Comparison of ENCODE assay signal across 16 cellular contexts in genomic region chr3:182521339-182521738, GRCh38.
DNase-seq lines count a peak whose midpoint lies in the region; ATAC-seq lines count a peak whose summit lies in the region.
"Had no signal": no experiment of that assay in that cellular context is flagged by ENCODE, and none has a peak within 500 bp of the region (broad histone marks: within the 10 kb centered on the region; RNA-seq: fewer than 3 reads in every experiment).

No MANE protein-coding gene starts in this region.

- intact Hi-C loops in Right ventricle myocardium superior (cut with DNase I) = no loop called here
- intact Hi-C loops in activated T-helper 2 cell treated with anti-CD3 and anti-CD28 coated beads, Interferon-gamma antibody, Interleukin-2, Interleukin-4, amounts not matched to agents 10 μg/mL and 5 μg/mL and 100 μg/mL, durations not matched to agents 14 hours and 24 hours and 36 hours (cut with micrococcal nuclease) = no loop called here

- H3K9me3 ChIP-seq in effector memory CD4-positive, alpha-beta T cell (ENCODE audit: control insufficient read depth, low read length) = no peaks in the 10 kb centered on the region

- no peaks in the 10 kb centered on the region for H3K36me3 ChIP-seq in effector memory CD4-positive, alpha-beta T cell (ENCODE audit: control insufficient read depth, insufficient read depth, low read length)

- no peak overlapping the region for H3K4me3 ChIP-seq in effector memory CD4-positive, alpha-beta T cell (ENCODE audit: insufficient read depth, low read depth, low read length, poor library complexity, severe bottlenecking)

- no peaks in the 10 kb centered on the region for H3K4me1 Mint-ChIP-seq in activated T-helper 2 cell treated with anti-CD3 and anti-CD28 coated beads, Interferon-gamma antibody, Interleukin-2, Interleukin-4, amounts not matched to agents 10 μg/mL and 5 μg/mL and 100 μg/mL, durations not matched to agents 14 hours and 24 hours and 36 hours (ENCODE audit: low read depth)
- H3K4me1 Mint-ChIP-seq: IgD-negative memory B cell had no signal

- H3K27ac Mint-ChIP-seq in activated T-helper 2 cell treated with anti-CD3 and anti-CD28 coated beads, Interferon-gamma antibody, Interleukin-2, Interleukin-4, amounts not matched to agents 10 μg/mL and 5 μg/mL and 100 μg/mL, durations not matched to agents 14 hours and 24 hours and 36 hours = no peak overlapping the region
- H3K27ac Mint-ChIP-seq: IgD-negative memory B cell had no signal

- H3K4me3 Mint-ChIP-seq in activated T-helper 2 cell treated with anti-CD3 and anti-CD28 coated beads, Interferon-gamma antibody, Interleukin-2, Interleukin-4, amounts not matched to agents 10 μg/mL and 5 μg/mL and 100 μg/mL, durations not matched to agents 14 hours and 24 hours and 36 hours (ENCODE audit: low read depth) = no peak overlapping the region
- H3K4me3 Mint-ChIP-seq: IgD-negative memory B cell had no signal

- no peaks in the 10 kb centered on the region for H3K9me3 Mint-ChIP-seq in activated T-helper 2 cell treated with anti-CD3 and anti-CD28 coated beads, Interferon-gamma antibody, Interleukin-2, Interleukin-4, amounts not matched to agents 10 μg/mL and 5 μg/mL and 100 μg/mL, durations not matched to agents 14 hours and 24 hours and 36 hours

- no peaks in the 10 kb centered on the region for H3K27me3 Mint-ChIP-seq in activated T-helper 2 cell treated with anti-CD3 and anti-CD28 coated beads, Interferon-gamma antibody, Interleukin-2, Interleukin-4, amounts not matched to agents 10 μg/mL and 5 μg/mL and 100 μg/mL, durations not matched to agents 14 hours and 24 hours and 36 hours (ENCODE audit: low read depth)
- H3K27me3 Mint-ChIP-seq: IgD-negative memory B cell had no signal

- H3K27me3 ChIP-seq in effector memory CD4-positive, alpha-beta T cell (replicated peaks; ENCODE audit: control insufficient read depth, insufficient read depth, low read length, poor library complexity, severe bottlenecking) = no peaks in the 10 kb centered on the region

- no peak for DNase-seq in Right ventricle myocardium superior
- DNase-seq in effector memory CD4-positive, alpha-beta T cell = no peak
- DNase-seq in activated T-helper 2 cell treated with anti-CD3 and anti-CD28 coated beads, Interferon-gamma antibody, Interleukin-2, Interleukin-4, amounts not matched to agents 10 μg/mL and 5 μg/mL and 100 μg/mL, durations not matched to agents 14 hours and 24 hours and 36 hours (ENCODE audit: low spot score) = no peak
- DNase-seq: C1 segment of cervical spinal cord, NCI-H1930, NCI-H2171 treated with DMSO at 0.1 percent for 48 hours, NCI-H446 treated with DMSO at 0.1 percent for 48 hours, NCI-H748 treated with DMSO at 0.1 percent for 48 hours, SW 1271 had no signal

- no peaks in the 10 kb centered on the region for H3K36me3 Mint-ChIP-seq in activated T-helper 2 cell treated with anti-CD3 and anti-CD28 coated beads, Interferon-gamma antibody, Interleukin-2, Interleukin-4, amounts not matched to agents 10 μg/mL and 5 μg/mL and 100 μg/mL, durations not matched to agents 14 hours and 24 hours and 36 hours (ENCODE audit: low read depth)

- ATAC-seq in GM18502 (IDR thresholded peaks at IDR 0.05; ENCODE audit: poor library complexity, unreplicated experiment) (peak; percentile 64), GM19455 (IDR thresholded peaks at IDR 0.05; ENCODE audit: unreplicated experiment) (peak; percentile 52), HG02870 (IDR thresholded peaks at IDR 0.05; ENCODE audit: unreplicated experiment) (peak; percentile 71), HG03469 (IDR thresholded peaks at IDR 0.05; ENCODE audit: unreplicated experiment) (peak; percentile 57), Right ventricle myocardium superior (ENCODE audit: poor library complexity) (no peak), GM21619 (IDR thresholded peaks at IDR 0.05; ENCODE audit: unreplicated experiment) (no peak)

- H3K4me1 ChIP-seq in effector memory CD4-positive, alpha-beta T cell (ENCODE audit: control insufficient read depth, insufficient read depth, low read length, poor library complexity, severe bottlenecking) = no peaks in the 10 kb centered on the region

- no peak overlapping the region for H3K27ac ChIP-seq in effector memory CD4-positive, alpha-beta T cell (ENCODE audit: insufficient read depth, low read length, poor library complexity, severe bottlenecking)
- H3K27ac ChIP-seq: HL-60 had no signal

Comparison
In these comparisons a context has a peak if more than half of its experiments do, and no peak if none do; other contexts are left out.
1. ATAC-seq: peak in GM18502 (single experiment), GM19455 (single experiment), HG02870 (single experiment) and HG03469 (single experiment); none in Right ventricle myocardium superior (single experiment) and GM21619 (single experiment).